Comparison of ENCODE assay signal across 8 cellular contexts in the genomic region with DNA sequence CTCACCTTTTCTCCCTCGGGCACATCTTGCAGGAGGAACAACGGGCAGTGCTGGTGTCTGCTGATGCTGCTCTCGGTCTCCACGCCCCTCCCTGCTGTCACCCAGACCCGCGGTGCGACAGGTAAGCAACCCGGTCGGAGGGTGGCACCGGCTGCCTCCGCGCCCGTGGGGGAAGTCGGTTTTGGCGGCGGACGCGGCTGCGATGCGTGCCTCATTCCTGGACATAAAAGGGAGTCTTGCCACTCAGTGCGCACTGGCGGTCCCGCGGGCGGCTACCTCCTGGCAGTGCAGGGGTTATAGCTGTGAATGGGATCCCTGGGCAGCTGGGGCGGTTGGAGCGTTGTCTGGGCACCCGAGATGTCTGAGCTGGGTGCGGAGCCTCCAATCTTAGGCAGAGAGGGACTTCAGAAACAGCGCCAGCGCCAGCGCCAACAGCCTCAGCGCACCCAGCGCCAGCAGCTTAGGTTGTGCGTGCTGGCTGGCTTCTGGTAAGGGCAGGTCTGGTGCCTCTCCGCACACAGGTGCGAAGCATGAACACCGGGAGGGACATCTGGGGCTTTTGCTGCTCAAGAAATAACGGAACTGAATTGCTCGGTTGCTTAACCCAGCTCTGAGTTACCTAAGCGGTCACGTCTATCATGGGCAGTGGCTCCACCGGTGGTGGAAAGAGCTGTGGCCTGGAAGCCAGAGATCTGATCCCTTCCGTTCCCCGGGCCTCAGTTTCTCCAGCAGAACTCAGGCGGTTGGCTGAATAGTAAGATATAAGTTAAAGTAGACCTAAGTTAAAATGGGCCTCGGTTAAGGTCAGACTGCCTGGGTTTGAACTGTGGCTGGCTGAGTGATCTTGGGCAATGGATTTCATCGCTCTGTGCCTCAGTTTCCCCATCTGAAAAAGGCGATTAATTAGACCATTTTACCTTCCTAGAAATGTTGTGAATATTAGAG. TPM values are rescaled to one million over a fixed set of nuclear protein-coding genes. Genes with fewer than 3 reads are reported as not detected.
A peak's percentile ranks its signal among the peaks of the same experiment; 100 is the strongest.
DNase-seq lines count a peak whose midpoint lies in the region; ATAC-seq and TF ChIP-seq lines count a peak whose summit lies in the region.

No MANE protein-coding gene starts in this region.

- peaks cover 52% of the 10 kb centered on the region for H3K27me3 ChIP-seq in HUES48 (ENCODE audit: control insufficient read depth, insufficient read depth, low read length)
- H3K27me3 ChIP-seq in colonic mucosa, result peaks cover 19% of the 10 kb centered on the region

- POLR2A ChIA-PET in AG04449 (lab: Yijun Ruan, JAX), result no interaction called here
- POLR2A ChIA-PET in HEK293T (lab: Yijun Ruan, JAX), result no interaction called here

- ATAC-seq in GM21367 (IDR thresholded peaks at IDR 0.05; ENCODE audit: unreplicated experiment), result no peak
- no peak for ATAC-seq in HG03442 (IDR thresholded peaks at IDR 0.05; ENCODE audit: unreplicated experiment)

- DNase-seq in AG04449 (ENCODE audit: low read depth, low spot score), result no peak
- DNase-seq in colonic mucosa, result no peak
- DNase-seq in myocyte (ENCODE audit: low read depth), result peak; percentile 38
- no peak for DNase-seq in cortex of kidney (lab: John Stamatoyannopoulos, UW)
- no peak for DNase-seq in HEK293T (ENCODE audit: extremely low spot score)

- intact Hi-C loops in colonic mucosa (cut with DNase I), result no loop called here

- no peaks in the 10 kb centered on the region for H3K9me3 ChIP-seq in HUES48 (ENCODE audit: control insufficient read depth, insufficient read depth, low read length)
- no peaks in the 10 kb centered on the region for H3K9me3 ChIP-seq in colonic mucosa

- H3K36me3 ChIP-seq in HUES48 (ENCODE audit: control insufficient read depth, insufficient read depth, low read length) (no peaks in the 10 kb centered on the region), colonic mucosa (no peaks in the 10 kb centered on the region)

- CTCF ChIA-PET in AG04449 (lab: Yijun Ruan, JAX), result interaction anchor here (0.6 to 1.2 kb wide), 2 partner anchors 29 to 702 kb away, joined by 3 to 4 read pairs; no protein-coding TSS in a partner anchor
- CTCF ChIA-PET in HEK293T (lab: Yijun Ruan, JAX), result interaction anchor here (0.5 to 1.4 kb wide), 2 partner anchors 15 to 55 kb away, joined by 3 to 6 read pairs; no protein-coding TSS in a partner anchor

- TF ChIP-seq CTCF in AG04449 (IDR thresholded peaks at IDR 0.05; ENCODE audit: insufficient read depth, low read length, missing control alignments) (no peak), colonic mucosa (IDR thresholded peaks at IDR 0.05) (no peak)

- H3K4me3 ChIP-seq in AG04449 (ENCODE audit: low read depth, low read length), result peak overlapping the region; percentile 29
- H3K4me3 ChIP-seq in HUES48 (ENCODE audit: low read depth, low read length), result peak overlapping the region; percentile 72
- peak overlapping the region; percentile 36 for H3K4me3 ChIP-seq in colonic mucosa

- peaks cover 9% of the 10 kb centered on the region for H3K4me1 ChIP-seq in HUES48 (ENCODE audit: control insufficient read depth, insufficient read depth, low read length)
- no peaks in the 10 kb centered on the region for H3K4me1 ChIP-seq in colonic mucosa

- H3K27ac ChIP-seq in HUES48 (ENCODE audit: low read depth, low read length) (no peak overlapping the region), colonic mucosa (peak overlapping the region; percentile 47)

- H3K9ac ChIP-seq in HUES48 (ENCODE audit: low read depth, low read length), result no peak overlapping the region
- H3K9ac ChIP-seq in colonic mucosa (ENCODE audit: low read depth in 2 of 2, low read length in 2 of 2), result peak overlapping the region; percentile 35 to 64

TF ChIP-seq in HEK293T, 16 proteins besides CTCF, POLR2A, EP300 and RAD21:
- TF ChIP-seq NFRKB (IDR thresholded peaks at IDR 0.05) (no peak), ARNT (IDR thresholded peaks at IDR 0.05) (no peak), SP1 (IDR thresholded peaks at IDR 0.05) (no peak)

RNA-seq across cellular contexts. Expression of a gene that starts 0.7 kb away (rescaled TPM):
- total RNA-seq in colonic mucosa, result 10 to 100 TPM in 1 of 2 donors, 1 to 10 TPM in 1; 6.0 to 16.0 TPM
- 5.0 and 7.0 TPM in 2 replicates for total RNA-seq in myocyte
- 181 TPM for polyA plus RNA-seq in myocyte (2012)
